In the genomic region with DNA sequence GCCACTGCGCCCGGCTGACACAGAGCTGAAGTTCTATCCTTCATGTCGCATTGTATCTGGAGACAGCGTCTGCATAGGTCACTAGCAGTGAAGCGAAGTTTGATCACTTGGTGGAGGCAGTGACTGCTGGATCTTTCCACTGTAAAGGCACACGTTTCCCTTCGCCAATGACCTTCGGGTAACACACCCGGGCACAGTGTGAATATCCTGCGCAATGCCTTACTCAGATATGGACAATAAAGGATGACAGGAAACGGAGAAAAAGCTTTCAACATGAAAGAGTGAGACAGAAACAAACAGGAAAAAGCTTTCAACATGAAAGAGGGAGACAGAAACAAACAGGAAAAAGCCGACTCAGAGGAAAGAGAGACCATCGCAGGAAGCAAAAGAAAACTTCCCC, we compare ENCODE assay signal across 25 cellular contexts. TPM values are rescaled to one million over a fixed set of nuclear protein-coding genes. Genes with fewer than 3 reads are reported as not detected.
DNase-seq lines count a peak whose midpoint lies in the region; ATAC-seq and TF ChIP-seq lines count a peak whose summit lies in the region.
"Had no signal": no experiment of that assay in that cellular context is flagged by ENCODE, and none has a peak within 500 bp of the region (broad histone marks: within the 10 kb centered on the region; RNA-seq: fewer than 3 reads in every experiment).

No MANE protein-coding gene starts in this region.

- WGBS in H9 (ENCODE audit: extremely low coverage, insufficient read length, low lambda C conversion rate), result no CpG with 5 or more reads among the region's 13 CpGs

- no peak overlapping the region for H3K18ac ChIP-seq in H9 (ENCODE audit: insufficient read length, low read depth, low read length)

- H3K4me3 Mint-ChIP-seq in activated T-cell treated with anti-CD3 and anti-CD28 coated beads, Interleukin-2, amount 50 U/mL, for 72 hours, result peak overlapping the region; percentile 11 to 29
- no peak overlapping the region for H3K4me3 Mint-ChIP-seq in H9
- no peak overlapping the region for H3K4me3 Mint-ChIP-seq in central memory CD8-positive, alpha-beta T cell
- H3K4me3 Mint-ChIP-seq in neural crest cell, result no peak overlapping the region

- no peak overlapping the region for H3T11ph ChIP-seq in H9 (ENCODE audit: low read length)

- no peak overlapping the region for H4K5ac ChIP-seq in H9 (ENCODE audit: insufficient read length, low read depth, low read length)

- no peaks in the 10 kb centered on the region for H3K23me2 ChIP-seq in H9 (ENCODE audit: insufficient read length, low read depth, low read length, poor library complexity, severe bottlenecking)

- no peak overlapping the region for H2AFZ ChIP-seq in H9 (ENCODE audit: low read length)

- H3K27ac ChIP-seq in H9 (ENCODE audit: insufficient read length, low read depth, low read length) (no peak overlapping the region), substantia nigra (ENCODE audit: low read depth, low read length, poor library complexity, severe bottlenecking) (no peak overlapping the region)
- H3K27ac ChIP-seq: C4-2B, epithelial cell of prostate, KMS-11 had no signal

- H3K4me1 ChIP-seq in H9 (ENCODE audit: insufficient read depth, low read length), result no peaks in the 10 kb centered on the region

- no peak overlapping the region for H3K56ac ChIP-seq in H9 (ENCODE audit: insufficient read length, low read depth, low read length)

- peaks cover 6% of the 10 kb centered on the region for H3K4me1 Mint-ChIP-seq in activated T-cell treated with anti-CD3 and anti-CD28 coated beads, Interleukin-2, amount 50 U/mL, for 72 hours (ENCODE audit: low read depth)
- peaks cover 14% of the 10 kb centered on the region in 2 experiments for H3K4me1 Mint-ChIP-seq in H9
- H3K4me1 Mint-ChIP-seq in central memory CD8-positive, alpha-beta T cell, result peaks cover 6% of the 10 kb centered on the region
- peaks cover 3% of the 10 kb centered on the region for H3K4me1 Mint-ChIP-seq in neural crest cell

- H3K79me2 ChIP-seq in H9 (ENCODE audit: insufficient read depth, low read length), result no peaks in the 10 kb centered on the region

- H3K27me3 ChIP-seq in H9 (ENCODE audit: insufficient read depth, low read length), result no peaks in the 10 kb centered on the region

- no peak overlapping the region for H4K8ac ChIP-seq in H9 (replicated peaks; ENCODE audit: insufficient read length, low read depth, low read length)

- no peak overlapping the region for H2BK12ac ChIP-seq in H9 (ENCODE audit: insufficient read length, low read depth, low read length)

- no peak overlapping the region for H3K27ac Mint-ChIP-seq in activated T-cell treated with anti-CD3 and anti-CD28 coated beads, Interleukin-2, amount 50 U/mL, for 72 hours
- peak overlapping the region in 2 of 3 experiments; percentile 3 to 42; a peak in 5 of 7 replicates for H3K27ac Mint-ChIP-seq in H9
- peak overlapping the region; percentile 16 for H3K27ac Mint-ChIP-seq in central memory CD8-positive, alpha-beta T cell (ENCODE audit: low read depth)
- H3K27ac Mint-ChIP-seq in neural crest cell (ENCODE audit: unreplicated experiment), result peak overlapping the region; percentile 20

- H4K20me1 ChIP-seq in H9 (ENCODE audit: control insufficient read depth, insufficient read depth, insufficient read length), result no peaks in the 10 kb centered on the region

- no peak overlapping the region for H3K9ac ChIP-seq in H9 (ENCODE audit: extremely low read depth, insufficient read length, low read length)
- H3K9ac ChIP-seq: KMS-11 had no signal

- no peak overlapping the region for H3K4me2 ChIP-seq in H9 (ENCODE audit: insufficient read depth, insufficient read length, low read length)
- H3K4me2 ChIP-seq: KMS-11, smooth muscle cell had no signal

- no peaks in the 10 kb centered on the region for H3K36me3 Mint-ChIP-seq in activated T-cell treated with anti-CD3 and anti-CD28 coated beads, Interleukin-2, amount 50 U/mL, for 72 hours (ENCODE audit: insufficient read depth in 2 of 2)
- H3K36me3 Mint-ChIP-seq in H9 (ENCODE audit: insufficient read depth in 1 of 3, low read depth in 3 of 3) (peaks cover 0 to 4% (median 0%) of the 10 kb centered on the region in 3 experiments; a peak in 2 of 7 replicates), neural crest cell (ENCODE audit: low read depth) (no peaks in the 10 kb centered on the region)
- peaks cover 2% of the 10 kb centered on the region for H3K36me3 Mint-ChIP-seq in central memory CD8-positive, alpha-beta T cell (ENCODE audit: insufficient read depth)

- H2BK20ac ChIP-seq in H9 (ENCODE audit: low read depth, low read length, poor library complexity, severe bottlenecking), result no peak overlapping the region

- DNase-seq in activated T-cell treated with anti-CD3 and anti-CD28 coated beads, Interleukin-2, amount 50 U/mL, for 72 hours, result no peak
- no peak for DNase-seq in activated T-cell treated with anti-CD3 and anti-CD28 coated beads for 4 hours
- DNase-seq in H9, result no peak
- no peak for DNase-seq in central memory CD8-positive, alpha-beta T cell (ENCODE audit: low spot score in 2 of 2)
- DNase-seq in neural crest cell (ENCODE audit: low read depth, low spot score), result no peak
- no peak for DNase-seq in substantia nigra (lab: John Stamatoyannopoulos, UW)
- no peak for DNase-seq in HuH-7.5 (ENCODE audit: low spot score)
- no peak for DNase-seq in Ammon's horn (ENCODE audit: low spot score)
- DNase-seq: activated CD4-positive, alpha-beta T cell treated with anti-CD3 and anti-CD28 coated beads, Interleukin-2, amount 50 U/mL, for 1 hour; activated T-cell treated with anti-CD3 and anti-CD28 coated beads, Interleukin-2, amount 50 U/mL, for 48 hours; amniotic stem cell; cortex of kidney; DMS53; hypothalamus; NCI-H187; NCI-H2227 treated with DMSO at 0.1 percent for 48 hours; NCI-H82; OCI-M1; Right ventricle myocardium superior had no signal

- H2BK120ac ChIP-seq in H9 (ENCODE audit: low read depth, low read length, poor library complexity, severe bottlenecking), result no peak overlapping the region

- no peak overlapping the region for H2BK5ac ChIP-seq in H9 (ENCODE audit: insufficient read length, low read length)

- H3K27me3 Mint-ChIP-seq in activated T-cell treated with anti-CD3 and anti-CD28 coated beads, Interleukin-2, amount 50 U/mL, for 72 hours (ENCODE audit: low read depth), result no peaks in the 10 kb centered on the region
- H3K27me3 Mint-ChIP-seq in H9 (ENCODE audit: low read depth) (no peaks in the 10 kb centered on the region), neural crest cell (ENCODE audit: low read depth) (no peaks in the 10 kb centered on the region)
- H3K27me3 Mint-ChIP-seq in central memory CD8-positive, alpha-beta T cell, result no peaks in the 10 kb centered on the region

- H3K79me1 ChIP-seq in H9 (ENCODE audit: insufficient read depth, low read depth, low read length, poor library complexity, severe bottlenecking), result no peaks in the 10 kb centered on the region

- H3K23ac ChIP-seq in H9 (ENCODE audit: insufficient read length, low read depth, low read length), result no peak overlapping the region

- ATAC-seq in activated T-cell treated with anti-CD3 and anti-CD28 coated beads, Interleukin-2, amount 50 U/mL, for 72 hours (replicated peaks in 1 of 2), result no peak
- ATAC-seq in central memory CD8-positive, alpha-beta T cell (replicated peaks; ENCODE audit: extremely low read depth, poor library complexity, severe bottlenecking), result no peak

- H3K9me3 ChIP-seq in H9 (ENCODE audit: control insufficient read depth, low read depth, low read length), result no peaks in the 10 kb centered on the region

- H2BK15ac ChIP-seq in H9 (ENCODE audit: low read depth, low read length), result no peak overlapping the region

- no peak for TF ChIP-seq CTCF in H9 (conservative IDR thresholded peaks at IDR 0.05)
- no peak for TF ChIP-seq CTCF in neural crest cell (conservative IDR thresholded peaks at IDR 0.05)

- no peak overlapping the region for H4K91ac ChIP-seq in H9 (ENCODE audit: insufficient read length, low read depth, low read length)

- H3K9me3 Mint-ChIP-seq in activated T-cell treated with anti-CD3 and anti-CD28 coated beads, Interleukin-2, amount 50 U/mL, for 72 hours, result no peaks in the 10 kb centered on the region
- no peaks in the 10 kb centered on the region; a peak in 1 of 5 replicates for H3K9me3 Mint-ChIP-seq in H9
- H3K9me3 Mint-ChIP-seq in central memory CD8-positive, alpha-beta T cell, result no peaks in the 10 kb centered on the region
- no peaks in the 10 kb centered on the region for H3K9me3 Mint-ChIP-seq in neural crest cell

- H3K4ac ChIP-seq in H9 (ENCODE audit: low read depth, low read length), result no peak overlapping the region

- H3K14ac ChIP-seq in H9 (ENCODE audit: insufficient read depth, low read length), result no peak overlapping the region

- H2AK5ac ChIP-seq in H9 (ENCODE audit: insufficient read length, low read length), result no peak overlapping the region

RNA-seq across cellular contexts. Expression of gene ARL11, which starts 17.1 kb away (rescaled TPM):
- under 1 TPM; 0.35 to 0.65 TPM for total RNA-seq in activated T-cell treated with anti-CD3 and anti-CD28 coated beads, Interleukin-2, amount 50 U/mL, for 72 hours
- total RNA-seq in H9 (2021) (0.33 and 0.42 TPM in 2 replicates), neural crest cell (not detected in 2 replicates)
- total RNA-seq: A673, bronchial epithelial cell, smooth muscle cell had no signal

RNA-seq across cellular contexts. Expression of gene EBPL, which starts 45.8 kb away (rescaled TPM):
- total RNA-seq in activated T-cell treated with anti-CD3 and anti-CD28 coated beads, Interleukin-2, amount 50 U/mL, for 72 hours, result 10 to 100 TPM; 34.0 to 41.5 TPM
- total RNA-seq in H9 (2021), result 65.9 and 70.1 TPM in 2 replicates
- 52.7 and 55.4 TPM in 2 replicates for total RNA-seq in neural crest cell

Comparison
In these comparisons a context has a peak if more than half of its experiments do, and no peak if none do; other contexts are left out.
1. H3K4me3 Mint-ChIP-seq: peak in activated T-cell treated with anti-CD3 and anti-CD28 coated beads, Interleukin-2, amount 50 U/mL, for 72 hours (2 of 2); none in H9 (0 of 2), central memory CD8-positive, alpha-beta T cell (single experiment) and neural crest cell (single experiment).